In genomic region chr1:42380617-42381423, GRCh38 we compare ENCODE assay signal across 8 cellular contexts. TPM values are rescaled to one million over a fixed set of nuclear protein-coding genes. Genes with fewer than 3 reads are reported as not detected.
DNase-seq lines count a peak whose midpoint lies in the region; ATAC-seq and TF ChIP-seq lines count a peak whose summit lies in the region.

TSS of gene RIMKLA (plus strand) at chr1:42380792. CDS start at chr1:42380935, 143 bp downstream.

- TF ChIP-seq CTCF in dorsolateral prefrontal cortex (IDR thresholded peaks at IDR 0.05 in 54 of 56, conservative IDR thresholded peaks at IDR 0.05 in 2 of 56; ENCODE audit: low read depth in 1 of 56, partially characterized antibody in 56 of 56), result peak in 2 of 56 donors; percentile 8 to 14

- ATAC-seq in HG02588 (IDR thresholded peaks at IDR 0.05; ENCODE audit: unreplicated experiment), result peak; percentile 89

- H3K27ac ChIP-seq in dorsolateral prefrontal cortex, result peak within 1 kb of the TSS in 56 of 59 donors; percentile 12 to 91 (median 75)

- peak within 1 kb of the TSS; percentile 59 to 90 (median 76) for H3K4me3 ChIP-seq in dorsolateral prefrontal cortex

- intact Hi-C loops in dorsolateral prefrontal cortex (cut with DNase I), result loop anchor here in 1 of 2 donors (2.0 kb wide), 1 partner anchor 82 kb away; the partner anchor contains the start of gene CCDC30

- no peaks in the 10 kb centered on the region for H3K27me3 ChIP-seq in dorsolateral prefrontal cortex

- DNase-seq in NCI-H1436 (lab: John Stamatoyannopoulos, UW) (peak; percentile 83), NCI-H1436 treated with DMSO at 0.1 percent for 48 hours (lab: John Stamatoyannopoulos, UW) (no peak), NCI-H2029 (lab: John Stamatoyannopoulos, UW) (peak; percentile 88), dorsolateral prefrontal cortex (peak; percentile 41 to 85 (median 62)), lung microvascular endothelial cell (ENCODE audit: low read depth in 2 of 2) (peak; percentile 38 to 51)
- DNase-seq in activated CD4-positive, CD25-positive, alpha-beta regulatory T cell treated with anti-CD3 and anti-CD28 coated beads, Interleukin-2, amount 50 U/mL, for 72 hours, result peak; percentile 40
- peak; percentile 40 to 44 for DNase-seq in stimulated activated CD8-positive, alpha-beta memory T cell treated with anti-CD3 and anti-CD28 coated beads, Interleukin-2, amount 100 ng/mL, for 48 hours (ENCODE audit: low read depth in 2 of 2)

RNA-seq across cellular contexts. Expression of gene RIMKLA, which starts in this region (rescaled TPM):
- total RNA-seq in dorsolateral prefrontal cortex (10 to 100 TPM; 10.3 to 57.9 (median 33.5) TPM), lung microvascular endothelial cell (under 0.01 TPM in 2 replicates)

Comparison
In these comparisons a context has a peak if more than half of its experiments do, and no peak if none do; other contexts are left out.
1. RNA of gene RIMKLA (total RNA-seq): 10.3 to 57.9 TPM in dorsolateral prefrontal cortex; under 0.01 TPM in lung microvascular endothelial cell; every median in the first group is over 10 times any median in the second.
2. Peak in DNase-seq in lung microvascular endothelial cell; RNA of the gene not detected or under 1 TPM.